Comparison of ENCODE assay signal across 9 cellular contexts in genomic region chr5:162882629-162883028, GRCh38.
"Had no signal": no experiment of that assay in that cellular context is flagged by ENCODE, and none has a peak within 500 bp of the region (broad histone marks: within the 10 kb centered on the region; RNA-seq: fewer than 3 reads in every experiment).

No MANE protein-coding gene starts in this region.

- H3K9me3 ChIP-seq: HAP-1 had no signal

- ATAC-seq: GM23338, HCT116 had no signal

- H3K9ac ChIP-seq: GM23248 had no signal

- DNase-seq: GM23248, GOT3, H7, H9, HCEC 1CT, HFFc6 had no signal

- H3K4me3 ChIP-seq: GM23248, GM23338, HAP-1 had no signal

- H3K36me3 ChIP-seq: HAP-1 had no signal

- H3K4me2 ChIP-seq: GM23338 had no signal

- H3K27ac ChIP-seq: GM23248 had no signal

- H3K4me1 ChIP-seq: HAP-1 had no signal

- H2AFZ ChIP-seq: GM23248, GM23338 had no signal
